ENCODE assay signal across 28 cellular contexts in genomic region chr10:3904419-3904975, GRCh38.
A peak's percentile ranks its signal among the peaks of the same experiment; 100 is the strongest.
DNase-seq lines count a peak whose midpoint lies in the region; ATAC-seq and TF ChIP-seq lines count a peak whose summit lies in the region.
"Had no signal": no experiment of that assay in that cellular context is flagged by ENCODE, and none has a peak within 500 bp of the region (broad histone marks: within the 10 kb centered on the region; RNA-seq: fewer than 3 reads in every experiment).

No MANE protein-coding gene starts in this region.

- peaks cover 0 to 26% (median 19%) of the 10 kb centered on the region in 4 donors for H3K4me1 ChIP-seq in esophagus muscularis mucosa
- H3K4me1 ChIP-seq: psoas muscle had no signal

- no peaks in the 10 kb centered on the region for H3K27me3 ChIP-seq in esophagus muscularis mucosa
- H3K27me3 ChIP-seq: cardiac muscle cell, hepatocyte, sigmoid colon had no signal

- no peak for TF ChIP-seq EP300 in esophagus muscularis mucosa (IDR thresholded peaks at IDR 0.05)

- no peak for TF ChIP-seq CTCF in esophagus muscularis mucosa (IDR thresholded peaks at IDR 0.05)

- intact Hi-C loops in esophagus muscularis mucosa (cut with DNase I), result no loop called here

- peak overlapping the region; percentile 16 to 58 for H3K27ac Mint-ChIP-seq in activated naive CD4-positive, alpha-beta T cell treated with anti-CD3 and anti-CD28 coated beads, Interleukin-2, amount 50 U/mL, for 72 hours
- H3K27ac Mint-ChIP-seq in T-helper 17 cell, result peak overlapping the region; percentile 84
- H3K27ac Mint-ChIP-seq in stimulated activated naive B cell treated with anti-CD40 and anti-IgM and Interleukin-4, amounts not matched to agents 10 μg/mL and 1 μg/mL and 100 μg/mL, for 72 hours, result peak overlapping the region; percentile 91
- H3K27ac Mint-ChIP-seq: activated CD8-positive, alpha-beta memory T cell treated with anti-CD3 and anti-CD28 coated beads, Interleukin-2, amount 10 ng/mL, durations not matched to agents 7 days and 5 days had no signal

- no peak for DNase-seq in activated naive CD4-positive, alpha-beta T cell treated with anti-CD3 and anti-CD28 coated beads, Interleukin-2, amount 50 U/mL, for 72 hours (ENCODE audit: low spot score in 2 of 2)
- no peak for DNase-seq in activated naive CD4-positive, alpha-beta T cell treated with anti-CD3 and anti-CD28 coated beads, Interleukin-2, amount 50 U/mL, for 16 hours
- no peak for DNase-seq in T-helper 17 cell
- no peak for DNase-seq in esophagus muscularis mucosa (ENCODE audit: extremely low spot score)
- DNase-seq in stimulated activated naive B cell treated with anti-CD40 and anti-IgM and Interleukin-4, amounts not matched to agents 10 μg/mL and 1 μg/mL and 100 μg/mL, for 72 hours, result no peak
- no peak for DNase-seq in NCI-H128 (lab: John Stamatoyannopoulos, UW; ENCODE audit: unreplicated experiment)
- DNase-seq in NCI-H1694 treated with DMSO at 0.1 percent for 48 hours (lab: John Stamatoyannopoulos, UW), result no peak
- DNase-seq: activated CD4-positive, alpha-beta T cell treated with anti-CD3 and anti-CD28 coated beads for 1 hour; activated CD8-positive, alpha-beta memory T cell treated with anti-CD3 and anti-CD28 coated beads, Interleukin-2, amount 10 ng/mL, durations not matched to agents 7 days and 5 days; activated naive CD4-positive, alpha-beta T cell treated with Interleukin-2 at 50 U/mL for 16 hours; activated T-cell treated with anti-CD3 and anti-CD28 coated beads, Interleukin-2, amount 50 U/mL, for 72 hours; aorta; DMS79; GDM1; H7; mesendoderm; NCI-H1092 treated with DMSO at 0.1 percent for 48 hours; NCI-H2029 treated with DMSO at 0.1 percent for 48 hours; NCI-H345; NCI-H748 treated with DMSO at 0.1 percent for 48 hours; psoas muscle; sigmoid colon; stimulated activated CD4-positive, alpha-beta T cell treated with anti-CD3 and anti-CD28 coated beads, Interleukin-4, amount 100 ng/mL, for 4 hours; stimulated activated naive CD8-positive, alpha-beta T cell treated with anti-CD3 and anti-CD28 coated beads, Interleukin-15, amount 100 ng/mL, for 72 hours had no signal

- H3K9me3 ChIP-seq in T-helper 17 cell (ENCODE audit: control insufficient read depth, low read length, poor library complexity, severe bottlenecking) (no peaks in the 10 kb centered on the region), esophagus muscularis mucosa (no peaks in the 10 kb centered on the region)
- H3K9me3 ChIP-seq: psoas muscle, sigmoid colon had no signal

- H3K4me1 Mint-ChIP-seq in T-helper 17 cell, result peaks cover 11% of the 10 kb centered on the region
- peaks cover 30 to 43% of the 10 kb centered on the region in 2 donors for H3K4me1 Mint-ChIP-seq in stimulated activated naive B cell treated with anti-CD40 and anti-IgM and Interleukin-4, amounts not matched to agents 10 μg/mL and 1 μg/mL and 100 μg/mL, for 72 hours

- ATAC-seq in activated naive CD4-positive, alpha-beta T cell treated with anti-CD3 and anti-CD28 coated beads, Interleukin-2, amount 50 U/mL, for 72 hours, result no peak
- ATAC-seq in T-helper 17 cell (no peak), HG02610 (IDR thresholded peaks at IDR 0.05; ENCODE audit: unreplicated experiment) (no peak)
- ATAC-seq in stimulated activated naive B cell treated with anti-CD40 and anti-IgM and Interleukin-4, amounts not matched to agents 10 μg/mL and 1 μg/mL and 100 μg/mL, for 72 hours (replicated peaks), result peak in 1 of 2 donors; percentile 17
- ATAC-seq: activated CD8-positive, alpha-beta memory T cell treated with anti-CD3 and anti-CD28 coated beads, Interleukin-2, amount 10 ng/mL, durations not matched to agents 7 days and 5 days; activated T-cell treated with anti-CD3 and anti-CD28 coated beads, Interleukin-2, amount 50 U/mL, for 72 hours; psoas muscle; stimulated activated naive CD8-positive, alpha-beta T cell treated with anti-CD3 and anti-CD28 coated beads, Interleukin-15, amount 100 ng/mL, for 72 hours had no signal

- no peaks in the 10 kb centered on the region for H3K27me3 Mint-ChIP-seq in T-helper 17 cell
- H3K27me3 Mint-ChIP-seq in stimulated activated naive B cell treated with anti-CD40 and anti-IgM and Interleukin-4, amounts not matched to agents 10 μg/mL and 1 μg/mL and 100 μg/mL, for 72 hours, result no peaks in the 10 kb centered on the region
- H3K27me3 Mint-ChIP-seq: activated CD8-positive, alpha-beta memory T cell treated with anti-CD3 and anti-CD28 coated beads, Interleukin-2, amount 10 ng/mL, durations not matched to agents 7 days and 5 days; stimulated activated naive CD8-positive, alpha-beta T cell treated with anti-CD3 and anti-CD28 coated beads, Interleukin-15, amount 100 ng/mL, for 72 hours had no signal

- 88% methylated on average over 5 of the region's 5 CpGs for WGBS in esophagus muscularis mucosa

- H3K36me3 ChIP-seq in esophagus muscularis mucosa, result no peaks in the 10 kb centered on the region
- H3K36me3 ChIP-seq: cardiac muscle cell, sigmoid colon had no signal

- H3K36me3 Mint-ChIP-seq in activated naive CD4-positive, alpha-beta T cell treated with anti-CD3 and anti-CD28 coated beads, Interleukin-2, amount 50 U/mL, for 72 hours, result peaks cover 0 to 8% of the 10 kb centered on the region in 2 donors
- H3K36me3 Mint-ChIP-seq in T-helper 17 cell (ENCODE audit: low read depth), result no peaks in the 10 kb centered on the region
- H3K36me3 Mint-ChIP-seq in stimulated activated naive B cell treated with anti-CD40 and anti-IgM and Interleukin-4, amounts not matched to agents 10 μg/mL and 1 μg/mL and 100 μg/mL, for 72 hours, result peaks cover 6 to 10% of the 10 kb centered on the region in 2 donors

- TF ChIP-seq POLR2A in esophagus muscularis mucosa (IDR thresholded peaks at IDR 0.05; ENCODE audit: low read depth), result no peak

- peak overlapping the region in 3 of 4 donors; percentile 5 to 67 (median 22) for H3K27ac ChIP-seq in esophagus muscularis mucosa (replicated peaks in 1 of 4)
- H3K27ac ChIP-seq: cardiac muscle cell, coronary artery, hepatocyte, psoas muscle, sigmoid colon had no signal

- peaks cover 7 to 8% of the 10 kb centered on the region in 2 donors for H3K9me3 Mint-ChIP-seq in activated naive CD4-positive, alpha-beta T cell treated with anti-CD3 and anti-CD28 coated beads, Interleukin-2, amount 50 U/mL, for 72 hours
- peaks cover 2 to 5% of the 10 kb centered on the region in 2 donors for H3K9me3 Mint-ChIP-seq in stimulated activated naive B cell treated with anti-CD40 and anti-IgM and Interleukin-4, amounts not matched to agents 10 μg/mL and 1 μg/mL and 100 μg/mL, for 72 hours
- H3K9me3 Mint-ChIP-seq: stimulated activated naive CD8-positive, alpha-beta T cell treated with anti-CD3 and anti-CD28 coated beads, Interleukin-15, amount 100 ng/mL, for 72 hours had no signal

- no peak overlapping the region for H3K4me3 ChIP-seq in esophagus muscularis mucosa
- H3K4me3 ChIP-seq: cardiac muscle cell, coronary artery, hepatocyte, psoas muscle, sigmoid colon had no signal

- peak overlapping the region; percentile 9 for H3K4me3 Mint-ChIP-seq in T-helper 17 cell
- H3K4me3 Mint-ChIP-seq in stimulated activated naive B cell treated with anti-CD40 and anti-IgM and Interleukin-4, amounts not matched to agents 10 μg/mL and 1 μg/mL and 100 μg/mL, for 72 hours, result peak overlapping the region; percentile 37 to 51
- H3K4me3 Mint-ChIP-seq: activated CD8-positive, alpha-beta memory T cell treated with anti-CD3 and anti-CD28 coated beads, Interleukin-2, amount 10 ng/mL, durations not matched to agents 7 days and 5 days; activated T-cell treated with anti-CD3 and anti-CD28 coated beads, Interleukin-2, amount 50 U/mL, for 72 hours; stimulated activated naive CD8-positive, alpha-beta T cell treated with anti-CD3 and anti-CD28 coated beads, Interleukin-15, amount 100 ng/mL, for 72 hours had no signal

Comparison
In these comparisons a context has a peak if more than half of its experiments do, and no peak if none do; other contexts are left out.
1. H3K27ac Mint-ChIP-seq: peak in every context shown above with its lines; median percentile 91 in stimulated activated naive B cell treated with anti-CD40 and anti-IgM and Interleukin-4, amounts not matched to agents 10 μg/mL and 1 μg/mL and 100 μg/mL, for 72 hours; 84 in T-helper 17 cell; 37 in activated naive CD4-positive, alpha-beta T cell treated with anti-CD3 and anti-CD28 coated beads, Interleukin-2, amount 50 U/mL, for 72 hours.